8 cellular contexts compared by ENCODE assay signal in genomic region chr10:22320591-22321155, GRCh38. TPM values are rescaled to one million over a fixed set of nuclear protein-coding genes. Genes with fewer than 3 reads are reported as not detected.
A peak's percentile ranks its signal among the peaks of the same experiment; 100 is the strongest.
DNase-seq lines count a peak whose midpoint lies in the region; ATAC-seq, FAIRE-seq and TF ChIP-seq lines count a peak whose summit lies in the region.

BMI1 (plus strand) TSS chr10:22321099; CDS start chr10:22326450, 5,351 bp downstream.

- peaks cover 41% of the 10 kb centered on the region for H3K4me1 Mint-ChIP-seq in activated naive CD4-positive, alpha-beta T cell treated with anti-CD3 and anti-CD28 coated beads for 36 hours (ENCODE audit: low read depth)
- H3K4me1 Mint-ChIP-seq in naive thymus-derived CD4-positive, alpha-beta T cell = peaks cover 17 to 72% (median 65%) of the 10 kb centered on the region in 7 donors

- TF ChIP-seq EP300 in tibial nerve (IDR thresholded peaks at IDR 0.05) = no peak

- H3K4me3 ChIP-seq in ACC112 (ENCODE audit: low read depth, low read length) = peak within 1 kb of the TSS; percentile 93
- H3K4me3 ChIP-seq in HUES64 (ENCODE audit: low read length) = peak within 1 kb of the TSS; percentile 58
- H3K4me3 ChIP-seq in fibroblast of the aortic adventitia (ENCODE audit: low read depth, low read length) = peak within 1 kb of the TSS; percentile 73
- H3K4me3 ChIP-seq in naive thymus-derived CD4-positive, alpha-beta T cell (ENCODE audit: low read length) = peak within 1 kb of the TSS; percentile 58
- H3K4me3 ChIP-seq in tibial nerve = peak within 1 kb of the TSS; percentile 82 to 99 (median 96)

- intact Hi-C loops in activated naive CD4-positive, alpha-beta T cell treated with anti-CD3 and anti-CD28 coated beads for 36 hours (cut with micrococcal nuclease) = loop anchor here (5.0 kb wide), 2 partner anchors 332 to 392 kb away; partner anchors contain the start of gene PIP4K2A
- intact Hi-C loops in naive thymus-derived CD4-positive, alpha-beta T cell (cut with micrococcal nuclease) = loop anchor here (1.0 to 10.0 kb wide), 9 partner anchors 13 to 825 kb away; partner anchors contain the start of genes MSRB2 (in 1 of the 2), PIP4K2A (in 1 of the 2) and SKIDA1 (in 1 of the 2)

- peak within 1 kb of the TSS; percentile 85 for H3K4me3 Mint-ChIP-seq in activated naive CD4-positive, alpha-beta T cell treated with anti-CD3 and anti-CD28 coated beads for 36 hours
- peak within 1 kb of the TSS; percentile 87 to 98 (median 93) for H3K4me3 Mint-ChIP-seq in naive thymus-derived CD4-positive, alpha-beta T cell

- H3K4me1 ChIP-seq in ACC112 (ENCODE audit: control insufficient read depth, insufficient read depth, low read length, unreplicated experiment) (peaks cover 36% of the 10 kb centered on the region), HUES64 (ENCODE audit: insufficient read depth, low read length) (peaks cover 50% of the 10 kb centered on the region), tibial nerve (peaks cover 0 to 64% (median 22%) of the 10 kb centered on the region in 4 donors)
- H3K4me1 ChIP-seq in naive thymus-derived CD4-positive, alpha-beta T cell (ENCODE audit: control insufficient read depth in 2 of 2, insufficient read depth in 2 of 2, low read length in 2 of 2) = peaks cover 22 to 42% of the 10 kb centered on the region in 2 donors

- H3K27ac ChIP-seq in ACC112 (ENCODE audit: low read depth, low read length) (peak within 1 kb of the TSS; percentile 54; the same call in 1 of the 2 replicates), HUES64 (ENCODE audit: low read depth, low read length) (peak within 1 kb of the TSS; percentile 19; the same call in 1 of the 2 replicates), tibial nerve (peak within 1 kb of the TSS; percentile 94 to 99 (median 97))
- peak within 1 kb of the TSS; percentile 77 for H3K27ac ChIP-seq in naive thymus-derived CD4-positive, alpha-beta T cell (ENCODE audit: low read depth, low read length)

- H3K27me3 ChIP-seq in ACC112 (ENCODE audit: insufficient read depth, low read length) = peaks cover 29% of the 10 kb centered on the region
- H3K27me3 ChIP-seq in HUES64 (ENCODE audit: insufficient read depth, low read length) = peaks cover 81% of the 10 kb centered on the region
- peaks cover 0 to 13% of the 10 kb centered on the region in 2 donors for H3K27me3 ChIP-seq in naive thymus-derived CD4-positive, alpha-beta T cell (ENCODE audit: control insufficient read depth in 2 of 2, insufficient read depth in 2 of 2, low read length in 2 of 2)
- no peaks in the 10 kb centered on the region for H3K27me3 ChIP-seq in tibial nerve

- peak; percentile 68 for DNase-seq in RCC 7860 (ENCODE audit: low spot score)
- DNase-seq in activated naive CD4-positive, alpha-beta T cell treated with anti-CD3 and anti-CD28 coated beads for 36 hours = peak; percentile 62
- DNase-seq in fibroblast of the aortic adventitia (ENCODE audit: low read depth) = peak; percentile 74
- peak in 8 of 9 donors; percentile 39 to 71 (median 60) for DNase-seq in naive thymus-derived CD4-positive, alpha-beta T cell
- DNase-seq in tibial nerve (ENCODE audit: low spot score in 2 of 2) = peak; percentile 73 to 76

- peaks cover 4% of the 10 kb centered on the region for H3K36me3 Mint-ChIP-seq in activated naive CD4-positive, alpha-beta T cell treated with anti-CD3 and anti-CD28 coated beads for 36 hours (ENCODE audit: low read depth)
- peaks cover 0 to 30% (median 4%) of the 10 kb centered on the region in 5 donors for H3K36me3 Mint-ChIP-seq in naive thymus-derived CD4-positive, alpha-beta T cell

- CTCF ChIA-PET in activated naive CD4-positive, alpha-beta T cell treated with anti-CD3 and anti-CD28 coated beads for 36 hours (lab: Charles Lee) = no interaction called here
- CTCF ChIA-PET in naive thymus-derived CD4-positive, alpha-beta T cell (lab: Charles Lee) = interaction anchor here (0.6 kb wide), 1 partner anchor 327 kb away, joined by 3 read pairs; no protein-coding TSS in a partner anchor

- peaks cover 55% of the 10 kb centered on the region for H3K79me2 ChIP-seq in ACC112 (ENCODE audit: control insufficient read depth, insufficient read depth, low read length, unreplicated experiment)

- H2AFZ ChIP-seq in ACC112 (ENCODE audit: low read length, unreplicated experiment) = peak within 1 kb of the TSS; percentile 97

- TF ChIP-seq POLR2A in tibial nerve (IDR thresholded peaks at IDR 0.05) = no peak

- peaks cover 41% of the 10 kb centered on the region for H3K27me3 Mint-ChIP-seq in activated naive CD4-positive, alpha-beta T cell treated with anti-CD3 and anti-CD28 coated beads for 36 hours (ENCODE audit: low read depth)
- peaks cover 6 to 47% (median 37%) of the 10 kb centered on the region in 5 donors for H3K27me3 Mint-ChIP-seq in naive thymus-derived CD4-positive, alpha-beta T cell

- no peak for FAIRE-seq in RCC 7860 (lab: Jason Lieb, UNC)

- ATAC-seq in GM18511 (IDR thresholded peaks at IDR 0.05; ENCODE audit: unreplicated experiment) = peak; percentile 30
- peak; percentile 50 for ATAC-seq in naive thymus-derived CD4-positive, alpha-beta T cell

- TF ChIP-seq CTCF in fibroblast of the aortic adventitia (IDR thresholded peaks at IDR 0.05; ENCODE audit: insufficient read depth, low read length) (no peak), tibial nerve (IDR thresholded peaks at IDR 0.05) (peak in 1 of 5 experiments; percentile 9)

- under 1% methylated on average over 63 of the region's 85 CpGs for WGBS in HUES64
- 1% methylated on average over 17 to 27 of the region's 85 CpGs for WGBS in tibial nerve, 2 donors

- peak within 1 kb of the TSS; percentile 91 for H3K27ac Mint-ChIP-seq in activated naive CD4-positive, alpha-beta T cell treated with anti-CD3 and anti-CD28 coated beads for 36 hours
- H3K27ac Mint-ChIP-seq in naive thymus-derived CD4-positive, alpha-beta T cell = peak within 1 kb of the TSS; percentile 91 to 99 (median 95)

- H3K9me3 ChIP-seq in HUES64 (ENCODE audit: insufficient read depth, low read depth, low read length) (no peaks in the 10 kb centered on the region), tibial nerve (no peaks in the 10 kb centered on the region)
- no peaks in the 10 kb centered on the region for H3K9me3 ChIP-seq in naive thymus-derived CD4-positive, alpha-beta T cell (ENCODE audit: control insufficient read depth in 2 of 3, low read length in 3 of 3)

- POLR2A ChIA-PET in naive thymus-derived CD4-positive, alpha-beta T cell (lab: Charles Lee) = interaction anchor here (1.0 to 3.4 kb wide), 8 partner anchors 11 to 116 kb away, joined by 3 to 16 read pairs (median 12); no protein-coding TSS in a partner anchor

- peak within 1 kb of the TSS; percentile 76 for H3K9ac ChIP-seq in HUES64 (ENCODE audit: low read depth, low read length)

- H3K36me3 ChIP-seq in ACC112 (ENCODE audit: insufficient read depth, low read length) (no peaks in the 10 kb centered on the region), HUES64 (ENCODE audit: insufficient read depth, low read length) (no peaks in the 10 kb centered on the region), tibial nerve (no peaks in the 10 kb centered on the region)
- no peaks in the 10 kb centered on the region for H3K36me3 ChIP-seq in naive thymus-derived CD4-positive, alpha-beta T cell (ENCODE audit: control insufficient read depth in 2 of 3, insufficient read depth in 3 of 3, low read length in 3 of 3)

- no peaks in the 10 kb centered on the region for H3K9me3 Mint-ChIP-seq in activated naive CD4-positive, alpha-beta T cell treated with anti-CD3 and anti-CD28 coated beads for 36 hours
- H3K9me3 Mint-ChIP-seq in naive thymus-derived CD4-positive, alpha-beta T cell = peaks cover 0 to 14% (median 0%) of the 10 kb centered on the region in 11 donors

RNA-seq across cellular contexts. Expression of gene BMI1, which starts in this region (rescaled TPM):
- polyA plus RNA-seq in HUES64 (2013, experiment 1 of 2) = 8.6 TPM
- 11.0 TPM for polyA plus RNA-seq in HUES64 (2013, experiment 2 of 2)
- total RNA-seq in activated naive CD4-positive, alpha-beta T cell treated with anti-CD3 and anti-CD28 coated beads for 36 hours = 10 to 100 TPM; 28.2 to 32.1 TPM
- 45.3 and 60.9 TPM in 2 replicates for total RNA-seq in fibroblast of the aortic adventitia (ENCODE audit: low replicate concordance)
- total RNA-seq in naive thymus-derived CD4-positive, alpha-beta T cell = 10 to 100 TPM; 42.4 to 80.5 (median 55.3) TPM
- 10 to 100 TPM; 26.1 to 28.0 TPM for polyA plus RNA-seq in naive thymus-derived CD4-positive, alpha-beta T cell
- 100 to 1,000 TPM in 1 of 4 donors, 10 to 100 TPM in 3; 60.8 to 109 (median 67.8) TPM for total RNA-seq in tibial nerve

Comparison
In these comparisons a context has a peak if more than half of its experiments do, and no peak if none do; other contexts are left out.
1. Peak in every context shown above with its lines: DNase-seq, ATAC-seq, H3K4me3 ChIP-seq and H3K27ac ChIP-seq.
2. H3K27ac ChIP-seq: peak in every context shown above with its lines; median percentile 97 in tibial nerve; 77 in naive thymus-derived CD4-positive, alpha-beta T cell; 54 in ACC112; 19 in HUES64.